8 cellular contexts compared by ENCODE assay signal in the genomic region with DNA sequence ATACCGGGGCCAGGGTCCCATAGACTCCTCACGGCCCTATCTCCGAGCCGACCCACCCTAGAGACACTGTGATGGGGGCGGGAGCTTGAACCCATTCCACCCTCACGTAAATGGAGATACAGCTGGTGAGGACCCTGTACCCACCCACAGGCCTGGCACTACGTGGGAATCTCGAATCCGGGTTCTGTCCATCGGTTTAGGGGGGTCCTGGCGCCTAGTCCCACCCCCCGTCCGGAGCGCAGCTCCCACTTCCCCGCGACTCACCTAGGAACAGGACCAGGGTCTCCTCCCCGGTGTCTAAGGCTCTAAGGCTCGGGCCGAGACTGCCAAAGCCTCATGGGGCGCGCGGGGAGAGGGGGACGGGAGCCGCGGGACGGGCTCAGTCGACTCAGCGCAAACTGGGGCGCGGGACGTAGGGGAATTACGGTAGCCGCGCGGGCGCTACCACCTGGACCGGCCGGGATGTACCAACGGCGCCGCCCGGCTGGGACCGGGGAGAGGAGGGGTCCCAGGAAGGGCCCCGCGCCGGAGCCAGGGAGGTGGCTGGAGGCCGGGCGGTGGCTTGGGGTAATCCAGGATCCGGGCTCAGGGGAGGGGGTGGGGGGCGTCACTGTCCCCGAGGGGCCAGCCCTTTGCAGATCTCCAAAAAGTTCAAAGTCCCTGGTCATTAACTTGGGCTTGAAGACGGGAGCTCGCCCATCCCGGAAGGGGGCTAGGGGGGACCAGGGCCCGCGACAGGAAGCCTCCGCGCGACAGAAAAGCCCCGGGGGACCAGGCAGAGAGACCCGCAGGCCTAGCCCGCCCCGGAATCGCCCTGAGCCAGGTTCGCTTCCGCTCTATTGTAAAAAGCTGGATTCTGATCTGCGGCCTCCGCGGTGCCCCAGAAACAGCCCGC. TPM values are rescaled to one million over a fixed set of nuclear protein-coding genes. Genes with fewer than 3 reads are reported as not detected.
DNase-seq lines count a peak whose midpoint lies in the region; ATAC-seq and TF ChIP-seq lines count a peak whose summit lies in the region.

No MANE protein-coding gene starts in this region.

- peaks cover 2% of the 10 kb centered on the region for H3K36me3 Mint-ChIP-seq in activated T-helper 1 cell treated with anti-CD3 and anti-CD28 coated beads, Interleukin-12 subunit alpha, Interleukin-12 subunit beta, Interleukin-2, Interleukin-4 antibody, amounts not matched to agents 30 ng/mL and 10 ng/mL and 1 ng/mL, durations not matched to agents 14 hours and 24 hours and 36 hours (ENCODE audit: low read depth)

- peaks cover 16% of the 10 kb centered on the region for H3K4me1 Mint-ChIP-seq in activated T-helper 1 cell treated with anti-CD3 and anti-CD28 coated beads, Interleukin-12 subunit alpha, Interleukin-12 subunit beta, Interleukin-2, Interleukin-4 antibody, amounts not matched to agents 30 ng/mL and 10 ng/mL and 1 ng/mL, durations not matched to agents 14 hours and 24 hours and 36 hours (ENCODE audit: low read depth)

- no peak for ATAC-seq in GM21737 (IDR thresholded peaks at IDR 0.05; ENCODE audit: unreplicated experiment)

- CTCF ChIA-PET in HEK293 (lab: Yijun Ruan, JAX), result interaction anchor here (0.5 to 3.6 kb wide), 22 partner anchors 9 to 440 kb away, joined by 3 to 40 read pairs (median 5); a partner anchor contains a TSS

- TF ChIP-seq CTCF in HEK293 (tag by site-specific recombination; IDR thresholded peaks at IDR 0.05), result no peak
- no peak for TF ChIP-seq CTCF in fibroblast of villous mesenchyme (IDR thresholded peaks at IDR 0.05; ENCODE audit: insufficient read depth, low read depth, low read length)

- no peaks in the 10 kb centered on the region for H3K36me3 ChIP-seq in ES-I3 (ENCODE audit: insufficient read depth, low read length)
- peaks cover 0 to 3% of the 10 kb centered on the region in 2 experiments; a peak in 1 of 3 replicates for H3K36me3 ChIP-seq in HEK293 (ENCODE audit: control insufficient read depth in 2 of 2, insufficient read depth in 1 of 2, low read length in 2 of 2)
- H3K36me3 ChIP-seq in neuron (ENCODE audit: insufficient read depth, low read length), result no peaks in the 10 kb centered on the region

- POLR2A ChIA-PET in HEK293 (lab: Yijun Ruan, JAX), result interaction anchor here (0.7 to 2.0 kb wide), 6 partner anchors 9 to 258 kb away, joined by 3 to 5 read pairs (median 4); a partner anchor contains a TSS

- H3K27me3 ChIP-seq in neuron (ENCODE audit: insufficient read depth, low read length), result no peaks in the 10 kb centered on the region

- no peaks in the 10 kb centered on the region for H3K9me3 Mint-ChIP-seq in activated T-helper 1 cell treated with anti-CD3 and anti-CD28 coated beads, Interleukin-12 subunit alpha, Interleukin-12 subunit beta, Interleukin-2, Interleukin-4 antibody, amounts not matched to agents 30 ng/mL and 10 ng/mL and 1 ng/mL, durations not matched to agents 14 hours and 24 hours and 36 hours

- H3K4me3 ChIP-seq in HEK293 (ENCODE audit: low read depth, low read length), result peak overlapping the region; percentile 72
- peak overlapping the region; percentile 89 for H3K4me3 ChIP-seq in fibroblast of villous mesenchyme (ENCODE audit: low read depth, low read length)
- H3K4me3 ChIP-seq in neuron (ENCODE audit: low read length), result peak overlapping the region; percentile 73

- H3K9me3 ChIP-seq in ES-I3 (ENCODE audit: control insufficient read depth, insufficient read depth, low read length), result no peaks in the 10 kb centered on the region
- no peaks in the 10 kb centered on the region for H3K9me3 ChIP-seq in HEK293 (ENCODE audit: control insufficient read depth, insufficient read depth, low read depth, low read length)
- H3K9me3 ChIP-seq in neuron (ENCODE audit: low read length), result no peaks in the 10 kb centered on the region

- H3K4me1 ChIP-seq in ES-I3 (ENCODE audit: insufficient read depth, low read length) (peaks cover 27% of the 10 kb centered on the region), HEK293 (ENCODE audit: control insufficient read depth, insufficient read depth, low read length) (no peaks in the 10 kb centered on the region), neuron (ENCODE audit: insufficient read depth, low read length) (peaks cover 20% of the 10 kb centered on the region)

- H3K27me3 Mint-ChIP-seq in activated T-helper 1 cell treated with anti-CD3 and anti-CD28 coated beads, Interleukin-12 subunit alpha, Interleukin-12 subunit beta, Interleukin-2, Interleukin-4 antibody, amounts not matched to agents 30 ng/mL and 10 ng/mL and 1 ng/mL, durations not matched to agents 14 hours and 24 hours and 36 hours (ENCODE audit: insufficient read depth), result peaks cover 25% of the 10 kb centered on the region

- DNase-seq in NCI-H69 (lab: John Stamatoyannopoulos, UW), result peak; percentile 81
- peak; percentile 54 for DNase-seq in activated T-helper 1 cell treated with anti-CD3 and anti-CD28 coated beads, Interleukin-12 subunit alpha, Interleukin-12 subunit beta, Interleukin-2, Interleukin-4 antibody, amounts not matched to agents 30 ng/mL and 10 ng/mL and 1 ng/mL, durations not matched to agents 14 hours and 24 hours and 36 hours (ENCODE audit: low spot score)
- DNase-seq in fibroblast of villous mesenchyme (ENCODE audit: low read depth), result peak; percentile 68
- peak; percentile 72 for DNase-seq in ureter (ENCODE audit: low spot score)

- peak overlapping the region; percentile 48 for H3K27ac Mint-ChIP-seq in activated T-helper 1 cell treated with anti-CD3 and anti-CD28 coated beads, Interleukin-12 subunit alpha, Interleukin-12 subunit beta, Interleukin-2, Interleukin-4 antibody, amounts not matched to agents 30 ng/mL and 10 ng/mL and 1 ng/mL, durations not matched to agents 14 hours and 24 hours and 36 hours

- peak overlapping the region; percentile 67; the same call in 1 of the 2 replicates for H3K27ac ChIP-seq in HEK293 (ENCODE audit: extremely low read depth, low read depth, low read length)

- H3K9ac ChIP-seq in ES-I3 (ENCODE audit: low read depth, low read length), result peak overlapping the region; percentile 89

- intact Hi-C loops in activated T-helper 1 cell treated with anti-CD3 and anti-CD28 coated beads, Interleukin-12 subunit alpha, Interleukin-12 subunit beta, Interleukin-2, Interleukin-4 antibody, amounts not matched to agents 30 ng/mL and 10 ng/mL and 1 ng/mL, durations not matched to agents 14 hours and 24 hours and 36 hours (cut with micrococcal nuclease), result loop anchor here (5.0 kb wide), 1 partner anchor 137 kb away; no protein-coding TSS in a partner anchor

- peak overlapping the region; percentile 85 for H3K4me3 Mint-ChIP-seq in activated T-helper 1 cell treated with anti-CD3 and anti-CD28 coated beads, Interleukin-12 subunit alpha, Interleukin-12 subunit beta, Interleukin-2, Interleukin-4 antibody, amounts not matched to agents 30 ng/mL and 10 ng/mL and 1 ng/mL, durations not matched to agents 14 hours and 24 hours and 36 hours

- H2AFZ ChIP-seq in neuron (ENCODE audit: low read depth, low read length), result peak overlapping the region; percentile 86

TF ChIP-seq in HEK293, 187 proteins besides CTCF, POLR2A, EP300 and RAD21 (continues in another document):
- no peak for TF ChIP-seq ZNF530 (tag by site-specific recombination; IDR thresholded peaks at IDR 0.05; ENCODE audit: low read depth)
- no peak for TF ChIP-seq ZNF404 (tag by site-specific recombination; IDR thresholded peaks at IDR 0.05)
- TF ChIP-seq, protein P1, sequence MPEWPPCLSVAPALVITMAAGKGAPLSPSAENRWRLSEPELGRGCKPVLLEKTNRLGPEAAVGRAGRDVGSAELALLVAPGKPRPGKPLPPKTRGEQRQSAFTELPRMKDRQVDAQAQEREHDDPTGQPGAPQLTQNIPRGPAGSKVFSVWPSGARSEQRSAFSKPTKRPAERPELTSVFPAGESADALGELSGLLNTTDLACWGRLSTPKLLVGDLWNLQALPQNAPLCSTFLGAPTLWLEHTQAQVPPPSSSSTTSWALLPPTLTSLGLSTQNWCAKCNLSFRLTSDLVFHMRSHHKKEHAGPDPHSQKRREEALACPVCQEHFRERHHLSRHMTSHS (tag by site-specific recombination; IDR thresholded peaks at IDR 0.05), result no peak
- TF ChIP-seq ZNF223 (tag by site-specific recombination; IDR thresholded peaks at IDR 0.05), result no peak
- no peak for TF ChIP-seq ZNF555 (tag by site-specific recombination; conservative IDR thresholded peaks at IDR 0.05)
- no peak for TF ChIP-seq ZNF677 (tag by site-specific recombination; IDR thresholded peaks at IDR 0.05)
- TF ChIP-seq SALL2 (tag by site-specific recombination; IDR thresholded peaks at IDR 0.05; ENCODE audit: borderline replicate concordance), result no peak
- no peak for TF ChIP-seq OVOL3 (tag by site-specific recombination; IDR thresholded peaks at IDR 0.05)
- TF ChIP-seq ZNF747 (tag by site-specific recombination; IDR thresholded peaks at IDR 0.05), result no peak
- no peak; the same call in 1 of the 2 replicates for TF ChIP-seq ZNF146 (tag by site-specific recombination; IDR thresholded peaks at IDR 0.05)
- TF ChIP-seq SP7 (tag by site-specific recombination; IDR thresholded peaks at IDR 0.05), result peak; percentile 74
- TF ChIP-seq ZFHX2 (tag by site-specific recombination; conservative IDR thresholded peaks at IDR 0.05), result peak; percentile 34; the same call in 1 of the 2 replicates
- no peak for TF ChIP-seq MEIS1 (CRISPR knock-in tag; IDR thresholded peaks at IDR 0.05; ENCODE audit: borderline replicate concordance)

RNA-seq across cellular contexts. Expression of a gene that starts 1.0 kb away (rescaled TPM):
- total RNA-seq in activated T-helper 1 cell treated with anti-CD3 and anti-CD28 coated beads, Interleukin-12 subunit alpha, Interleukin-12 subunit beta, Interleukin-2, Interleukin-4 antibody, amounts not matched to agents 30 ng/mL and 10 ng/mL and 1 ng/mL, durations not matched to agents 14 hours and 24 hours and 36 hours, result 1.8 and 2.2 TPM in 2 replicates
- total RNA-seq in fibroblast of villous mesenchyme (7.4 and 11.2 TPM in 2 replicates), ureter (17.7 TPM)

RNA-seq across cellular contexts. Expression of a gene that starts 24.5 kb away (rescaled TPM):
- 151 and 158 TPM in 2 replicates for total RNA-seq in activated T-helper 1 cell treated with anti-CD3 and anti-CD28 coated beads, Interleukin-12 subunit alpha, Interleukin-12 subunit beta, Interleukin-2, Interleukin-4 antibody, amounts not matched to agents 30 ng/mL and 10 ng/mL and 1 ng/mL, durations not matched to agents 14 hours and 24 hours and 36 hours
- total RNA-seq in fibroblast of villous mesenchyme (2.9 and 3.9 TPM in 2 replicates), ureter (17.1 TPM)
